ENCODE assay signal across 22 cellular contexts in genomic region chr22:42236848-42237247, GRCh38.
"Had no signal": no experiment of that assay in that cellular context is flagged by ENCODE, and none has a peak within 500 bp of the region (broad histone marks: within the 10 kb centered on the region; RNA-seq: fewer than 3 reads in every experiment).

No MANE protein-coding gene starts in this region.

- FAIRE-seq: endothelial cell of umbilical vein had no signal

- H3K4me3 ChIP-seq: coronary artery, hepatocyte, ovary, right atrium auricular region, sigmoid colon, skin epidermis, thoracic aorta, transverse colon had no signal

- H3K4me3 Mint-ChIP-seq: endodermal cell; neural crest cell; stimulated activated naive B cell treated with anti-CD40 and anti-IgM and Interleukin-4, amounts not matched to agents 10 μg/mL and 1 μg/mL and 100 μg/mL, for 72 hours; stimulated activated naive CD8-positive, alpha-beta T cell treated with anti-CD3 and anti-CD28 coated beads, Interleukin-15, amount 100 ng/mL, for 72 hours had no signal

- H3K4me2 ChIP-seq: hepatocyte had no signal

- H3K27ac Mint-ChIP-seq: endodermal cell; stimulated activated naive B cell treated with anti-CD40 and anti-IgM and Interleukin-4, amounts not matched to agents 10 μg/mL and 1 μg/mL and 100 μg/mL, for 72 hours; stimulated activated naive CD8-positive, alpha-beta T cell treated with anti-CD3 and anti-CD28 coated beads, Interleukin-15, amount 100 ng/mL, for 72 hours had no signal

- H2AFZ ChIP-seq: hepatocyte had no signal

- H3K27me3 Mint-ChIP-seq: naive thymus-derived CD4-positive, alpha-beta T cell; stimulated activated naive B cell treated with anti-CD40 and anti-IgM and Interleukin-4, amounts not matched to agents 10 μg/mL and 1 μg/mL and 100 μg/mL, for 72 hours; stimulated activated naive CD8-positive, alpha-beta T cell treated with anti-CD3 and anti-CD28 coated beads, Interleukin-15, amount 100 ng/mL, for 72 hours had no signal

- H3K36me3 ChIP-seq: ovary, right atrium auricular region, sigmoid colon, thoracic aorta, transverse colon had no signal

- H3K9me3 Mint-ChIP-seq: stimulated activated naive CD8-positive, alpha-beta T cell treated with anti-CD3 and anti-CD28 coated beads, Interleukin-15, amount 100 ng/mL, for 72 hours had no signal

- H3K27me3 ChIP-seq: hepatocyte, ovary, right atrium auricular region, sigmoid colon, transverse colon had no signal

- ATAC-seq: naive thymus-derived CD4-positive, alpha-beta T cell; stimulated activated naive B cell treated with anti-CD40 and anti-IgM and Interleukin-4, amounts not matched to agents 10 μg/mL and 1 μg/mL and 100 μg/mL, for 72 hours; stimulated activated naive CD8-positive, alpha-beta T cell treated with anti-CD3 and anti-CD28 coated beads, Interleukin-15, amount 100 ng/mL, for 72 hours had no signal

- DNase-seq: effector CD4-positive, alpha-beta T cell; endodermal cell; erythroblast; foreskin melanocyte; head of caudate nucleus; naive thymus-derived CD4-positive, alpha-beta T cell; nucleus accumbens; ovary; sigmoid colon; stimulated activated CD4-positive, alpha-beta T cell treated with anti-CD3 and anti-CD28 coated beads, Interleukin-2, amount 100 ng/mL, for 24 hours; stimulated activated CD4-positive, alpha-beta T cell treated with anti-CD3 and anti-CD28 coated beads, Interleukin-4, amount 100 ng/mL, for 4 hours; stimulated activated naive B cell treated with anti-CD40 and anti-IgM and Interleukin-4, amounts not matched to agents 10 μg/mL and 1 μg/mL and 100 μg/mL, for 72 hours; stimulated activated naive CD8-positive, alpha-beta T cell treated with anti-CD3 and anti-CD28 coated beads, Interleukin-15, amount 100 ng/mL, for 72 hours; substantia nigra; transverse colon had no signal

- H3K27ac ChIP-seq: coronary artery, hepatocyte, ovary, right atrium auricular region, sigmoid colon, skin epidermis, thoracic aorta, transverse colon had no signal

- H3K9me3 ChIP-seq: ovary, sigmoid colon, thoracic aorta, transverse colon had no signal
